In genomic region chr7:2353650-2354172, GRCh38 we compare ENCODE assay signal across 1 cellular context.
A peak's percentile ranks its signal among the peaks of the same experiment; 100 is the strongest.
TF ChIP-seq lines count a peak whose summit lies in the region.

No MANE protein-coding gene starts in this region.

TF ChIP-seq in A549, 52 proteins besides CTCF, POLR2A, EP300 and RAD21 (continued from another document):
- no peak for TF ChIP-seq RCOR1 (IDR thresholded peaks at IDR 0.05; ENCODE audit: low read depth, low read length)
- TF ChIP-seq RARB (CRISPR knock-in tag; IDR thresholded peaks at IDR 0.05), result no peak
- peak; percentile 92 for TF ChIP-seq PHF8 (IDR thresholded peaks at IDR 0.05; ENCODE audit: borderline replicate concordance, low read depth)
- TF ChIP-seq HOXA7 (CRISPR knock-in tag; IDR thresholded peaks at IDR 0.05), result peak; percentile 54; the same call in 1 of the 2 replicates
- no peak for TF ChIP-seq HDAC2 (IDR thresholded peaks at IDR 0.05)
TF ChIP-seq in A549: peak in this region for 17.
